Comparison of ENCODE assay signal across 1 cellular context in genomic region chr21:44817506-44817880, GRCh38.
TF ChIP-seq lines count a peak whose summit lies in the region.

No MANE protein-coding gene starts in this region.

TF ChIP-seq in GM12878, 131 proteins besides CTCF, POLR2A, EP300 and RAD21 (continued from another document):
- TF ChIP-seq NFIC (IDR thresholded peaks at IDR 0.05; ENCODE audit: low read depth, low read length) (no peak), POLR2AphosphoS5 (IDR thresholded peaks at IDR 0.05; ENCODE audit: low read length) (peak; percentile 56; the same call in 1 of the 2 replicates), EGR1 (IDR thresholded peaks at IDR 0.05; ENCODE audit: borderline replicate concordance in 1 of 2, low read depth in 2 of 2, low read length in 2 of 2) (peak in 1 of 2 experiments; percentile 90; a peak in 2 of 3 replicates), SIN3A (IDR thresholded peaks at IDR 0.05; ENCODE audit: low read depth, low read length) (peak; percentile 60; the same call in 1 of the 2 replicates), HDAC2 (IDR thresholded peaks at IDR 0.05) (no peak), CHD1 (IDR thresholded peaks at IDR 0.05; ENCODE audit: low read depth, low read length) (0 out of 2 replicates have a peak, but pooled peaks have one; percentile 32), MXI1 (IDR thresholded peaks at IDR 0.05; ENCODE audit: low read depth, low read length) (peak; percentile 60), SP1 (IDR thresholded peaks at IDR 0.05; ENCODE audit: low read depth, low read length) (peak; percentile 66), ZSCAN29 (IDR thresholded peaks at IDR 0.05) (no peak)
